In genomic region chr13:61286148-61286745, GRCh38 we compare ENCODE assay signal across 9 cellular contexts.
DNase-seq lines count a peak whose midpoint lies in the region; ATAC-seq and TF ChIP-seq lines count a peak whose summit lies in the region.
"Had no signal": no experiment of that assay in that cellular context is flagged by ENCODE, and none has a peak within 500 bp of the region (broad histone marks: within the 10 kb centered on the region; RNA-seq: fewer than 3 reads in every experiment).

No MANE protein-coding gene starts in this region.

- no peaks in the 10 kb centered on the region for H3K9me3 ChIP-seq in right lobe of liver
- no peaks in the 10 kb centered on the region for H3K9me3 ChIP-seq in smooth muscle cell (replicated peaks; ENCODE audit: low read depth)

- no peaks in the 10 kb centered on the region for H3K79me2 ChIP-seq in smooth muscle cell (ENCODE audit: low read depth)

- H3F3A ChIP-seq in smooth muscle cell (ENCODE audit: low read depth) = no peaks in the 10 kb centered on the region

- no peak overlapping the region for H3K27ac ChIP-seq in right lobe of liver
- H3K27ac ChIP-seq in smooth muscle cell (ENCODE audit: low read depth) = no peak overlapping the region

- ATAC-seq in right lobe of liver = peak; percentile 31 to 59 (median 47)

- WGBS in right lobe of liver (ENCODE audit: insufficient coverage, low coverage, low lambda C conversion rate, missing lambda C conversion rate) = 38% methylated on average over 4 of the region's 4 CpGs
- 78% methylated on average over 4 of the region's 4 CpGs for WGBS in smooth muscle cell (ENCODE audit: low lambda C conversion rate)

- H3K27me3 ChIP-seq in right lobe of liver = no peaks in the 10 kb centered on the region
- no peaks in the 10 kb centered on the region for H3K27me3 ChIP-seq in smooth muscle cell (ENCODE audit: low read depth)

- H3K36me3 ChIP-seq in right lobe of liver = no peaks in the 10 kb centered on the region
- H3K36me3 ChIP-seq in smooth muscle cell (ENCODE audit: low read depth) = no peaks in the 10 kb centered on the region

- TF ChIP-seq POLR2A in right lobe of liver (IDR thresholded peaks at IDR 0.05) = no peak

- peak; percentile 15 to 49 for DNase-seq in NCI-H2081 (lab: John Stamatoyannopoulos, UW)
- no peak for DNase-seq in NCI-H2081 treated with DMSO at 0.1 percent for 48 hours (lab: John Stamatoyannopoulos, UW)
- DNase-seq in KBM-7 = peak; percentile 10
- DNase-seq in SK-N-DZ (ENCODE audit: low spot score) = peak; percentile 58
- no peak for DNase-seq in right lobe of liver
- no peak for DNase-seq in midbrain (lab: John Stamatoyannopoulos, UW)
- DNase-seq in smooth muscle cell (lab: John Stamatoyannopoulos, UW; ENCODE audit: unreplicated experiment) = no peak
- DNase-seq in T1000 (lab: John Stamatoyannopoulos, UW) = no peak
- DNase-seq: T-helper 1 cell had no signal

- H3K4me2 ChIP-seq in smooth muscle cell = no peak overlapping the region

- in situ Hi-C loops in KBM-7 (cut with MboI; ENCODE audit: low pct_unique_long_range_greater_than_20kb, low sequenced_read_pairs) = no loop called here

- no peak overlapping the region for H2AFZ ChIP-seq in smooth muscle cell (ENCODE audit: low read depth)

- H3K9ac ChIP-seq in smooth muscle cell (ENCODE audit: low read depth) = no peak overlapping the region

- intact Hi-C loops in right lobe of liver (cut with DNase I) = no loop called here

- H3K4me1 ChIP-seq in right lobe of liver (no peaks in the 10 kb centered on the region), smooth muscle cell (ENCODE audit: low read depth) (no peaks in the 10 kb centered on the region)

- H3K4me3 ChIP-seq in right lobe of liver (no peak overlapping the region), smooth muscle cell (no peak overlapping the region)

- no peaks in the 10 kb centered on the region for H4K20me1 ChIP-seq in smooth muscle cell (ENCODE audit: low read depth)

- TF ChIP-seq CTCF in right lobe of liver (IDR thresholded peaks at IDR 0.05) (peak in 3 of 4 donors; percentile 30 to 41 (median 39)), smooth muscle cell (IDR thresholded peaks at IDR 0.05; ENCODE audit: borderline replicate concordance, insufficient read depth, poor library complexity, severe bottlenecking) (no peak)

Comparison
In these comparisons a context has a peak if more than half of its experiments do, and no peak if none do; other contexts are left out.
1. DNase-seq: peak in NCI-H2081 (2 of 2), KBM-7 (single experiment) and SK-N-DZ (single experiment); none in NCI-H2081 treated with DMSO at 0.1 percent for 48 hours (single experiment), right lobe of liver (0 of 3), midbrain (single experiment), smooth muscle cell (single experiment) and T1000 (single experiment).